ENCODE assay signal across 8 cellular contexts in the genomic region with DNA sequence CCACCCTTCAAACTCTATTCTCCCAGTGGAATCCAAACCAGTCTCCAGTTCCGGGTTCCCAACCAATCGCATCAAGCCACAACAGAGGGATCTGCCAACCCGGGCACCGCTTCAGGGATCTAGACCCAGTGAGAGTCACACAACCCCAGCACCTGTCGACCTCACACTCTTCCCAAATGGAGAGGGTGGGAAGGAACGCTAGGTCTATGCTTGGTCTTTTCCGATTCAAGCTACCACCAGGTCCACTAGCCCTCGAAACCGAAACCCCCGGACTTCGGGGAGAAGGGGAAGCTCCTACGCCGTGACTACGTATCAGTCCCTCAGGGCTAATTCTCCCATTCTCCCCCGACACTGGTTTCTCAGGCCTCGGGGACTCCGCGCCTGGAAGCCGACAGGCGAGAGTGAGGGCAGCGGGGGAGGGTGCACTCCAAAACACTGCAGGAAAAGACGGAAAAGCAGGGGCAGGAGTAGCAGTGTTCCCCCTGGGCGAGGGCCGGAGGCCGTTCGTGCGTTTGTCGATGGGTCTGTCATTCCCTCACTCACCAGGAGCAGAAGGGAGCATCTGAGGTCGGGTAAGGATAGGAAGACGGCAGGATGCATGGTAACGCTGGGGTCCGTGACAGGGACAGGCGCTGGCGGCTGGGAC. TPM values are rescaled to one million over a fixed set of nuclear protein-coding genes. Genes with fewer than 3 reads are reported as not detected.
A peak's percentile ranks its signal among the peaks of the same experiment; 100 is the strongest.
DNase-seq lines count a peak whose midpoint lies in the region; ATAC-seq and TF ChIP-seq lines count a peak whose summit lies in the region.

No MANE protein-coding gene starts in this region.

- ATAC-seq in HG02840 (IDR thresholded peaks at IDR 0.05; ENCODE audit: low FRiP score, unreplicated experiment): peak; percentile 16

- peak overlapping the region; percentile 98 for H3K4me3 ChIP-seq in choroid plexus epithelial cell (ENCODE audit: low read depth, low read length)
- H3K4me3 ChIP-seq in kidney epithelial cell (ENCODE audit: low read depth, low read length): peak overlapping the region; percentile 94

- H3K27me3 ChIP-seq in kidney epithelial cell (ENCODE audit: control insufficient read depth, insufficient read depth, low read length): no peaks in the 10 kb centered on the region

- no peaks in the 10 kb centered on the region for H3K36me3 ChIP-seq in kidney epithelial cell (ENCODE audit: control insufficient read depth, insufficient read depth, low read length)

- no peak for TF ChIP-seq CTCF in choroid plexus epithelial cell (conservative IDR thresholded peaks at IDR 0.05; ENCODE audit: low read depth, low read length)
- TF ChIP-seq CTCF in kidney epithelial cell (IDR thresholded peaks at IDR 0.05; ENCODE audit: insufficient read depth, low read length, poor library complexity, severe bottlenecking): no peak

- DNase-seq in SIG-M5 treated with dmso at 0.1 percent for 504 hours (lab: John Stamatoyannopoulos, UW; ENCODE audit: unreplicated experiment) (peak; percentile 62), SIG-M5 (lab: John Stamatoyannopoulos, UW) (no peak), NCI-H146 (lab: John Stamatoyannopoulos, UW) (peak; percentile 66), T-helper 9 cell (peak; percentile 15), choroid plexus epithelial cell (ENCODE audit: low read depth) (peak; percentile 43), kidney epithelial cell (ENCODE audit: low read depth) (no peak)
- peak; percentile 20 for DNase-seq in stimulated activated CD4-positive, alpha-beta T cell treated with anti-CD3 and anti-CD28 coated beads, Interleukin-12 subunit alpha, Interleukin-12 subunit beta, amount 100 ng/mL, for 4 hours

RNA-seq across cellular contexts. Expression of gene ERP44, which starts 0.4 kb away (rescaled TPM):
- total RNA-seq in kidney epithelial cell: 20.1 and 22.3 TPM in 2 replicates

RNA-seq across cellular contexts. Expression of gene INVS, which starts 0.7 kb away (rescaled TPM):
- 18.6 and 18.7 TPM in 2 replicates for total RNA-seq in kidney epithelial cell

Comparison
In these comparisons a context has a peak if more than half of its experiments do, and no peak if none do; other contexts are left out.
1. DNase-seq: peak in SIG-M5 treated with dmso at 0.1 percent for 504 hours (single experiment), NCI-H146 (single experiment), T-helper 9 cell (single experiment), choroid plexus epithelial cell (single experiment) and stimulated activated CD4-positive, alpha-beta T cell treated with anti-CD3 and anti-CD28 coated beads, Interleukin-12 subunit alpha, Interleukin-12 subunit beta, amount 100 ng/mL, for 4 hours (single experiment); none in SIG-M5 (single experiment) and kidney epithelial cell (single experiment).